ENCODE assay signal across 25 cellular contexts in the genomic region with DNA sequence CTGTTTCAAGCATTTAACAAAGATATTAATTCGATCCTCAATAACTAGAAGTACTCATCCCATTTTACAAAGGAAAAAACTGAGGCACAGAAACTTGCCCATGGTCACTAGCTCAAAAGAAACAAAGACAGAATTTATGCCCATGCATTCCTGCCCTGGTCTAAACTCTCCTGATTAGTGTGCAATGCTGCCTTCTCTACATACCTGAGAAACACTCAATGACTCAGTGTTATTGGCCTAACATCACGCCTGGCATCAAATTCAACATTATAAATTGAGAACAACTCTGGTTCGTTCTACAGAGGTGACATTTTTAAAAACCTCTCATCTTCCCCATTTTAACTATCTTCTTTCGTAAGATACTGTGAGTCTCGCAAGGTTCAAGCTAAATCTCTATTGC. TPM values are rescaled to one million over a fixed set of nuclear protein-coding genes. Genes with fewer than 3 reads are reported as not detected.
DNase-seq lines count a peak whose midpoint lies in the region; ATAC-seq and TF ChIP-seq lines count a peak whose summit lies in the region.
"Had no signal": no experiment of that assay in that cellular context is flagged by ENCODE, and none has a peak within 500 bp of the region (broad histone marks: within the 10 kb centered on the region; RNA-seq: fewer than 3 reads in every experiment).

No MANE protein-coding gene starts in this region.

- ATAC-seq in GM18909 (IDR thresholded peaks at IDR 0.05; ENCODE audit: poor library complexity, unreplicated experiment): no peak
- ATAC-seq: activated CD8-positive, alpha-beta T cell treated with anti-CD3 and anti-CD28 coated beads, Interleukin-2, amount 10 ng/mL, durations not matched to agents 7 days and 5 days; K562; mucosa of descending colon; right cardiac atrium; stimulated activated naive B cell treated with anti-CD40 and anti-IgM and Interleukin-4, amounts not matched to agents 10 μg/mL and 1 μg/mL and 100 μg/mL, for 72 hours; T-helper 17 cell had no signal

- TF ChIP-seq CTCF in VCaP (conservative IDR thresholded peaks at IDR 0.05): no peak
- TF ChIP-seq CTCF in neural crest cell (conservative IDR thresholded peaks at IDR 0.05): no peak

- H3K4me3 Mint-ChIP-seq in neural crest cell: peak overlapping the region; percentile 11
- H3K4me3 Mint-ChIP-seq: activated CD8-positive, alpha-beta T cell treated with anti-CD3 and anti-CD28 coated beads, Interleukin-2, amount 10 ng/mL, durations not matched to agents 7 days and 5 days; activated naive CD4-positive, alpha-beta T cell treated with anti-CD3 and anti-CD28 coated beads, Interleukin-2, amount 10 ng/mL, durations not matched to agents 7 days and 5 days; activated T-cell treated with anti-CD3 and anti-CD28 coated beads, Interleukin-2, amount 50 U/mL, for 24 hours; CD8-positive, alpha-beta memory T cell; HFFc6; stimulated activated naive B cell treated with anti-CD40 and anti-IgM and Interleukin-4, amounts not matched to agents 10 μg/mL and 1 μg/mL and 100 μg/mL, for 72 hours; T-helper 17 cell had no signal

- no peaks in the 10 kb centered on the region for H3K9me3 Mint-ChIP-seq in neural crest cell
- H3K9me3 Mint-ChIP-seq: activated naive CD4-positive, alpha-beta T cell treated with anti-CD3 and anti-CD28 coated beads, Interleukin-2, amount 10 ng/mL, durations not matched to agents 7 days and 5 days; activated T-cell treated with anti-CD3 and anti-CD28 coated beads, Interleukin-2, amount 50 U/mL, for 24 hours; CD8-positive, alpha-beta memory T cell; HFFc6; stimulated activated naive B cell treated with anti-CD40 and anti-IgM and Interleukin-4, amounts not matched to agents 10 μg/mL and 1 μg/mL and 100 μg/mL, for 72 hours had no signal

- H3K27ac ChIP-seq in VCaP (peak overlapping the region; percentile 98), epithelial cell of prostate (peak overlapping the region; percentile 73)
- H3K27ac ChIP-seq: colonic mucosa, thoracic aorta had no signal

- no peaks in the 10 kb centered on the region for H3K27me3 Mint-ChIP-seq in neural crest cell (ENCODE audit: low read depth)
- H3K27me3 Mint-ChIP-seq: activated naive CD4-positive, alpha-beta T cell treated with anti-CD3 and anti-CD28 coated beads, Interleukin-2, amount 10 ng/mL, durations not matched to agents 7 days and 5 days; stimulated activated naive B cell treated with anti-CD40 and anti-IgM and Interleukin-4, amounts not matched to agents 10 μg/mL and 1 μg/mL and 100 μg/mL, for 72 hours; T-helper 17 cell had no signal

- peaks cover 47% of the 10 kb centered on the region for H3K4me1 Mint-ChIP-seq in neural crest cell

- no peak overlapping the region for H3K27ac Mint-ChIP-seq in neural crest cell (ENCODE audit: unreplicated experiment)
- H3K27ac Mint-ChIP-seq: activated CD8-positive, alpha-beta T cell treated with anti-CD3 and anti-CD28 coated beads, Interleukin-2, amount 10 ng/mL, durations not matched to agents 7 days and 5 days; activated naive CD4-positive, alpha-beta T cell treated with anti-CD3 and anti-CD28 coated beads, Interleukin-2, amount 10 ng/mL, durations not matched to agents 7 days and 5 days; activated T-cell treated with anti-CD3 and anti-CD28 coated beads, Interleukin-2, amount 50 U/mL, for 24 hours; CD8-positive, alpha-beta memory T cell; HFFc6; stimulated activated naive B cell treated with anti-CD40 and anti-IgM and Interleukin-4, amounts not matched to agents 10 μg/mL and 1 μg/mL and 100 μg/mL, for 72 hours; T-helper 17 cell had no signal

- peaks cover 2% of the 10 kb centered on the region for H3K36me3 Mint-ChIP-seq in neural crest cell (ENCODE audit: low read depth)
- H3K36me3 Mint-ChIP-seq: CD8-positive, alpha-beta memory T cell had no signal

- peak; percentile 12 for DNase-seq in GF-D8 (lab: John Stamatoyannopoulos, UW)
- no peak for DNase-seq in epithelial cell of prostate (ENCODE audit: low read depth, low spot score)
- no peak for DNase-seq in neural crest cell (ENCODE audit: low read depth, low spot score)
- no peak for DNase-seq in AG08396 (ENCODE audit: low spot score)
- no peak for DNase-seq in stimulated activated CD4-positive, alpha-beta T cell treated with anti-CD3 and anti-CD28 coated beads, Interleukin-4, amount 100 ng/mL, for 4 hours
- no peak for DNase-seq in NCI-H1694 (lab: John Stamatoyannopoulos, UW)
- DNase-seq: activated CD8-positive, alpha-beta T cell treated with anti-CD3 and anti-CD28 coated beads, Interleukin-2, amount 10 ng/mL, durations not matched to agents 7 days and 5 days; activated naive CD4-positive, alpha-beta T cell treated with anti-CD3 and anti-CD28 coated beads, Interleukin-2, amount 10 ng/mL, durations not matched to agents 7 days and 5 days; activated T-cell treated with anti-CD3 and anti-CD28 coated beads, Interleukin-2, amount 50 U/mL, for 24 hours; aorta; CD8-positive, alpha-beta memory T cell; colonic mucosa; HFFc6; mucosa of descending colon; NCI-H2029 treated with DMSO at 0.1 percent for 48 hours; NCI-H524 treated with DMSO at 0.1 percent for 48 hours; right cardiac atrium; SHP77; stimulated activated CD4-positive, alpha-beta T cell treated with anti-CD3 and anti-CD28 coated beads, Interleukin-15, amount 100 ng/mL, for 24 hours; stimulated activated naive B cell treated with anti-CD40 and anti-IgM and Interleukin-4, amounts not matched to agents 10 μg/mL and 1 μg/mL and 100 μg/mL, for 72 hours; T-helper 17 cell had no signal

RNA-seq across cellular contexts. Expression of gene APP, which starts 5.2 kb away (rescaled TPM):
- 245 and 254 TPM in 2 replicates for total RNA-seq in neural crest cell
